In genomic region chr9:92506184-92506857, GRCh38 we compare ENCODE assay signal across 9 cellular contexts. TPM values are rescaled to one million over a fixed set of nuclear protein-coding genes. Genes with fewer than 3 reads are reported as not detected.
DNase-seq lines count a peak whose midpoint lies in the region; ATAC-seq and TF ChIP-seq lines count a peak whose summit lies in the region.
"Had no signal": no experiment of that assay in that cellular context is flagged by ENCODE, and none has a peak within 500 bp of the region (broad histone marks: within the 10 kb centered on the region; RNA-seq: fewer than 3 reads in every experiment).

No MANE protein-coding gene starts in this region.

- H3K4me3 ChIP-seq in astrocyte of the cerebellum (ENCODE audit: low read depth, low read length) (no peak overlapping the region), skin epidermis (no peak overlapping the region)

- ATAC-seq in left cardiac atrium: peak; percentile 74 to 92
- no peak for ATAC-seq in HG02759 (IDR thresholded peaks at IDR 0.05; ENCODE audit: unreplicated experiment)
- no peak for ATAC-seq in HG02588 (IDR thresholded peaks at IDR 0.05; ENCODE audit: unreplicated experiment)
- no peak for ATAC-seq in GM18909 (IDR thresholded peaks at IDR 0.05; ENCODE audit: poor library complexity, unreplicated experiment)

- TF ChIP-seq CTCF in astrocyte of the cerebellum (IDR thresholded peaks at IDR 0.05; ENCODE audit: low read depth, low read length, missing control alignments): no peak

- H3K27ac ChIP-seq in skin epidermis: peak overlapping the region in 20 of 21 experiments; percentile 19 to 87 (median 74)

- in situ Hi-C loops in astrocyte of the cerebellum (cut with HindIII; ENCODE audit: low sequenced_read_pairs): no loop called here

- peak; percentile 97 for DNase-seq in GM04503 (ENCODE audit: low read depth)
- DNase-seq in astrocyte of the cerebellum (ENCODE audit: low read depth): peak; percentile 87
- DNase-seq in left cardiac atrium: peak; percentile 57
- no peak for DNase-seq in NCI-H748 (lab: John Stamatoyannopoulos, UW; ENCODE audit: unreplicated experiment)
- DNase-seq: nucleus accumbens had no signal

- intact Hi-C loops in left cardiac atrium (cut with DNase I): no loop called here

RNA-seq across cellular contexts. Expression of gene ASPN, which starts 24.0 kb away (rescaled TPM):
- total RNA-seq in left cardiac atrium: 1 to 10 TPM; 7.9 to 8.8 TPM

RNA-seq across cellular contexts. Expression of gene ECM2, which starts 29.5 kb away (rescaled TPM):
- 10 to 100 TPM; 14.4 to 17.6 TPM for total RNA-seq in left cardiac atrium

Comparison
In these comparisons a context has a peak if more than half of its experiments do, and no peak if none do; other contexts are left out.
1. ATAC-seq: peak in left cardiac atrium (2 of 2); none in HG02759 (single experiment), HG02588 (single experiment) and GM18909 (single experiment).